In genomic region chr11:75566763-75567279, GRCh38 we compare ENCODE assay signal across 17 cellular contexts.
"Had no signal": no experiment of that assay in that cellular context is flagged by ENCODE, and none has a peak within 500 bp of the region (broad histone marks: within the 10 kb centered on the region; RNA-seq: fewer than 3 reads in every experiment).

No MANE protein-coding gene starts in this region.

- H3K27me3 ChIP-seq: ovary, testis had no signal

- H3K36me3 ChIP-seq: ovary had no signal

- H3K27ac ChIP-seq: ovary, testis had no signal

- H3K9me3 ChIP-seq: ovary, SK-N-SH, testis had no signal

- DNase-seq: activated B cell treated with CpG ODN at 0.5 μM for 24 hours; activated CD4-positive, alpha-beta T cell treated with anti-CD3 and anti-CD28 coated beads, Interleukin-2, amount 10 ng/mL, durations not matched to agents 7 days and 5 days; activated effector memory CD4-positive, alpha-beta T cell treated with Interleukin-2 at 50 U/mL for 16 hours; activated T-cell treated with anti-CD3 and anti-CD28 coated beads for 4 hours; effector CD4-positive, alpha-beta T cell; SK-N-SH; stimulated activated CD4-positive, alpha-beta T cell treated with anti-CD3 and anti-CD28 coated beads, Interleukin-4, amount 100 ng/mL, for 1 hour; stimulated activated CD8-positive, alpha-beta memory T cell treated with anti-CD3 and anti-CD28 coated beads, Interleukin-4, amount 100 ng/mL, for 48 hours; testis had no signal

- H3K4me3 Mint-ChIP-seq: activated B cell treated with CpG ODN at 0.5 μM for 24 hours; activated CD4-positive, alpha-beta T cell treated with anti-CD3 and anti-CD28 coated beads, Interleukin-2, amount 10 ng/mL, durations not matched to agents 7 days and 5 days; activated naive CD8-positive, alpha-beta T cell; memory B cell; stimulated activated naive CD8-positive, alpha-beta T cell treated with anti-CD3 and anti-CD28 coated beads, Interleukin-15, Interleukin-2, amounts not matched to agents 100 ng/mL and 50 ng/mL, for 24 hours had no signal

- H3K9ac ChIP-seq: SK-N-SH had no signal

- H3K4me3 ChIP-seq: ovary, testis had no signal

- FAIRE-seq: bronchial epithelial cell, colon, islet of Langerhans, urothelium cell line had no signal

- H3K27ac Mint-ChIP-seq: activated B cell treated with CpG ODN at 0.5 μM for 24 hours; activated CD4-positive, alpha-beta T cell treated with anti-CD3 and anti-CD28 coated beads, Interleukin-2, amount 10 ng/mL, durations not matched to agents 7 days and 5 days; activated naive CD8-positive, alpha-beta T cell; memory B cell; stimulated activated naive CD8-positive, alpha-beta T cell treated with anti-CD3 and anti-CD28 coated beads, Interleukin-15, Interleukin-2, amounts not matched to agents 100 ng/mL and 50 ng/mL, for 24 hours had no signal

- H3K9me2 ChIP-seq: SK-N-SH had no signal

- H3K9me3 Mint-ChIP-seq: activated B cell treated with CpG ODN at 0.5 μM for 24 hours; activated CD4-positive, alpha-beta T cell treated with anti-CD3 and anti-CD28 coated beads, Interleukin-2, amount 10 ng/mL, durations not matched to agents 7 days and 5 days; memory B cell; stimulated activated naive CD8-positive, alpha-beta T cell treated with anti-CD3 and anti-CD28 coated beads, Interleukin-15, Interleukin-2, amounts not matched to agents 100 ng/mL and 50 ng/mL, for 24 hours had no signal

- H3K27me3 Mint-ChIP-seq: activated B cell treated with CpG ODN at 0.5 μM for 24 hours; activated CD4-positive, alpha-beta T cell treated with anti-CD3 and anti-CD28 coated beads, Interleukin-2, amount 10 ng/mL, durations not matched to agents 7 days and 5 days; activated naive CD8-positive, alpha-beta T cell; memory B cell; stimulated activated naive CD8-positive, alpha-beta T cell treated with anti-CD3 and anti-CD28 coated beads, Interleukin-15, Interleukin-2, amounts not matched to agents 100 ng/mL and 50 ng/mL, for 24 hours had no signal
